In the genomic region with DNA sequence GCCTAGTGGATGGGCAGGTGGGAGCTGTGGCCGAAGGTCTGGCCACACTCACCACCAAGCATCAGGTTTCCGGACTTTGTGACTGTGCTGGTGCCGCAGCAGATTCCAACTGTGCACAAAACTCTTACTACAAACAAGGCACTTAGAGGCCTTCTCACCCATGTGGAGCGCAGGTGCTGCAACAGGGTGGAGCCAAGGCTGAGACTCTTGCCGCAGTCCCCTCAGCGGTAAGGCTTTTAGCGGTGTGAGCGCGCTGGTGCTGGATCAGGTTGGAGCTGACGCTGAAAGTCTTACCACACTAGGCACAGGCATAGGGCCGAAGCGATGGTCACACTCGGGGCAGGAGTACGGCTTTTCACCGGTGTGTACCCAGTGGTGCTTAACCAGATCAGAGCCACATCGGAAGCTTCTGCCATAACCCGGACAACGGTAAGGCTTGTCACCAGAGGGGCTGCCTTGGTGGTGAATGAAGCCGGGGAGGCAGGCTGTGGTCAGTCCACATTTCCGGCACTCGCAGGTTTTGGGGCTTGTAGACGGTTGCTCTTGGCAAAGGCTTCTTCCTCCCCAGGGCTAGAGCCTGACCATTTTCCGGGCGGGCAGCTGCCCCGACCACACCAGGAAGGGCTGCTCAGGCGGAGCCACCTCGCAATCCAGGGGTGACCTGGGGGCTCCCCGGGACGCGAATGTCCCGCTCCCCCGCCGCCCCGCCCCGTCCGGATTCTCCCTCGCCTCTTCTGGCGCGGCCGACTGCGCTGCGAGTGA, we compare ENCODE assay signal across 9 cellular contexts. TPM values are rescaled to one million over a fixed set of nuclear protein-coding genes. Genes with fewer than 3 reads are reported as not detected.
A peak's percentile ranks its signal among the peaks of the same experiment; 100 is the strongest.
DNase-seq lines count a peak whose midpoint lies in the region; ATAC-seq and TF ChIP-seq lines count a peak whose summit lies in the region.
"Had no signal": no experiment of that assay in that cellular context is flagged by ENCODE, and none has a peak within 500 bp of the region (broad histone marks: within the 10 kb centered on the region; RNA-seq: fewer than 3 reads in every experiment).

No MANE protein-coding gene starts in this region.

- no peaks in the 10 kb centered on the region for H3K27me3 ChIP-seq in ovary

- H3K36me3 Mint-ChIP-seq in activated T-helper 17 cell treated with anti-CD3 and anti-CD28 coated beads, Interleukin-2, amount 50 U/mL, for 72 hours (ENCODE audit: low read depth), result peaks cover 44% of the 10 kb centered on the region

- H3K4me1 ChIP-seq in ovary (ENCODE audit: insufficient read depth), result peaks cover 18% of the 10 kb centered on the region

- peak overlapping the region; percentile 96 for H3K27ac Mint-ChIP-seq in activated T-helper 17 cell treated with anti-CD3 and anti-CD28 coated beads, Interleukin-2, amount 50 U/mL, for 72 hours

- no peaks in the 10 kb centered on the region for H3K27me3 Mint-ChIP-seq in activated T-helper 17 cell treated with anti-CD3 and anti-CD28 coated beads, Interleukin-2, amount 50 U/mL, for 72 hours

- intact Hi-C loops in ovary (cut with DNase I), result loop anchor here in 1 of 4 donors (10.0 kb wide), 1 partner anchor 417 kb away; a partner anchor contains a TSS

- peaks cover 22% of the 10 kb centered on the region for H3K4me1 Mint-ChIP-seq in activated T-helper 17 cell treated with anti-CD3 and anti-CD28 coated beads, Interleukin-2, amount 50 U/mL, for 72 hours

- H3K4me3 ChIP-seq in fibroblast of the aortic adventitia (ENCODE audit: low read depth, low read length) (peak overlapping the region; percentile 85), ovary (peak overlapping the region; percentile 87)

- WGBS in ovary, 3 donors, result 1% methylated on average over 37 to 42 of the region's 42 CpGs

- H3K27ac ChIP-seq in ovary, result peak overlapping the region; percentile 97 to 98

- no peaks in the 10 kb centered on the region for H3K36me3 ChIP-seq in ovary

- TF ChIP-seq EP300 in ovary (IDR thresholded peaks at IDR 0.05), result no peak

- TF ChIP-seq POLR2A in ovary (IDR thresholded peaks at IDR 0.05), result no peak

- peak; percentile 58 for TF ChIP-seq CTCF in GM12872 (IDR thresholded peaks at IDR 0.05; ENCODE audit: insufficient read depth, low read depth, low read length)
- peak; percentile 36 for TF ChIP-seq CTCF in fibroblast of the aortic adventitia (IDR thresholded peaks at IDR 0.05; ENCODE audit: insufficient read depth, low read length)
- no peak for TF ChIP-seq CTCF in ovary (IDR thresholded peaks at IDR 0.05)

- DNase-seq in NOMO-1 treated with DMSO at 0.1 percent for 48 hours (lab: John Stamatoyannopoulos, UW; ENCODE audit: unreplicated experiment) (peak; percentile 52), fibroblast of the aortic adventitia (ENCODE audit: low read depth) (peak; percentile 35), ovary (peak in 3 of 5 donors; percentile 45 to 60 (median 49)), NCI-H1436 treated with DMSO at 0.1 percent for 48 hours (lab: John Stamatoyannopoulos, UW) (no peak)

- no peaks in the 10 kb centered on the region for H3K9me3 Mint-ChIP-seq in activated T-helper 17 cell treated with anti-CD3 and anti-CD28 coated beads, Interleukin-2, amount 50 U/mL, for 72 hours

- H3K4me3 Mint-ChIP-seq in activated T-helper 17 cell treated with anti-CD3 and anti-CD28 coated beads, Interleukin-2, amount 50 U/mL, for 72 hours, result peak overlapping the region; percentile 95

- no peaks in the 10 kb centered on the region for H3K9me3 ChIP-seq in ovary

- ATAC-seq in HG02759 (IDR thresholded peaks at IDR 0.05; ENCODE audit: unreplicated experiment), result peak; percentile 4
- ATAC-seq in activated T-helper 17 cell treated with anti-CD3 and anti-CD28 coated beads, Interleukin-2, amount 50 U/mL, for 72 hours (replicated peaks), result no peak
- no peak for ATAC-seq in GM21423 (IDR thresholded peaks at IDR 0.05; ENCODE audit: unreplicated experiment)

RNA-seq across cellular contexts. Expression of a gene that starts 1.0 kb away (rescaled TPM):
- total RNA-seq in activated T-helper 17 cell treated with anti-CD3 and anti-CD28 coated beads, Interleukin-2, amount 50 U/mL, for 72 hours, result 10 to 100 TPM; 11.9 to 17.9 TPM
- total RNA-seq in fibroblast of the aortic adventitia (ENCODE audit: low replicate concordance) (7.4 and 16.9 TPM in 2 replicates), ovary (10 to 100 TPM in 5 of 7 donors, 1 to 10 TPM in 2; 8.1 to 16.1 (median 11.0) TPM)
- polyA plus RNA-seq in ovary, result 10 to 100 TPM in 1 of 2 donors, 1 to 10 TPM in 1; 2.2 to 11.4 TPM

RNA-seq across cellular contexts. Expression of a gene that starts 13.7 kb away (rescaled TPM):
- total RNA-seq in activated T-helper 17 cell treated with anti-CD3 and anti-CD28 coated beads, Interleukin-2, amount 50 U/mL, for 72 hours, result 1 to 10 TPM; 2.7 to 5.6 TPM
- total RNA-seq in fibroblast of the aortic adventitia (ENCODE audit: low replicate concordance), result 30.3 and 56.7 TPM in 2 replicates
- 100 to 1,000 TPM in 5 of 7 donors, 10 to 100 TPM in 2; 38.0 to 216 (median 156) TPM for total RNA-seq in ovary
- 10 to 100 TPM; 78.5 to 82.2 TPM for polyA plus RNA-seq in ovary

RNA-seq across cellular contexts. Expression of a gene that starts 15.7 kb away (rescaled TPM):
- total RNA-seq in activated T-helper 17 cell treated with anti-CD3 and anti-CD28 coated beads, Interleukin-2, amount 50 U/mL, for 72 hours, result under 1 TPM; 0.09 to 0.37 TPM
- 0.25 and 0.99 TPM in 2 replicates for total RNA-seq in fibroblast of the aortic adventitia (ENCODE audit: low replicate concordance)
- 1 to 10 TPM; 2.1 to 5.0 (median 4.2) TPM for total RNA-seq in ovary
- polyA plus RNA-seq in ovary, result 1 to 10 TPM; 2.2 to 2.8 TPM

RNA-seq across cellular contexts. Expression of a gene that starts 24.7 kb away (rescaled TPM):
- total RNA-seq in activated T-helper 17 cell treated with anti-CD3 and anti-CD28 coated beads, Interleukin-2, amount 50 U/mL, for 72 hours, result 1 to 10 TPM in 1 of 2 donors, under 1 TPM in 1; 0.50 to 1.2 TPM
- total RNA-seq in fibroblast of the aortic adventitia (ENCODE audit: low replicate concordance), result not detected in 2 replicates
- total RNA-seq in ovary, result under 1 TPM; 0.13 to 0.81 (median 0.38) TPM
- 1 to 10 TPM in 1 of 2 donors, not detected in 1; 1.7 TPM for polyA plus RNA-seq in ovary
- total RNA-seq: glomerular endothelial cell had no signal

RNA-seq across cellular contexts. Expression of a gene that starts 30.1 kb away (rescaled TPM):
- not detected for total RNA-seq in activated T-helper 17 cell treated with anti-CD3 and anti-CD28 coated beads, Interleukin-2, amount 50 U/mL, for 72 hours
- total RNA-seq in fibroblast of the aortic adventitia (ENCODE audit: low replicate concordance) (not detected in 2 replicates), ovary (not detected)
- 1 to 10 TPM in 1 of 2 donors, not detected in 1; 1.2 TPM for polyA plus RNA-seq in ovary
- total RNA-seq: glomerular endothelial cell had no signal

Comparison
In these comparisons a context has a peak if more than half of its experiments do, and no peak if none do; other contexts are left out.
1. CTCF ChIP-seq: peak in GM12872 (single experiment) and fibroblast of the aortic adventitia (single experiment); none in ovary (0 of 3).